8 cellular contexts compared by ENCODE assay signal in the genomic region with DNA sequence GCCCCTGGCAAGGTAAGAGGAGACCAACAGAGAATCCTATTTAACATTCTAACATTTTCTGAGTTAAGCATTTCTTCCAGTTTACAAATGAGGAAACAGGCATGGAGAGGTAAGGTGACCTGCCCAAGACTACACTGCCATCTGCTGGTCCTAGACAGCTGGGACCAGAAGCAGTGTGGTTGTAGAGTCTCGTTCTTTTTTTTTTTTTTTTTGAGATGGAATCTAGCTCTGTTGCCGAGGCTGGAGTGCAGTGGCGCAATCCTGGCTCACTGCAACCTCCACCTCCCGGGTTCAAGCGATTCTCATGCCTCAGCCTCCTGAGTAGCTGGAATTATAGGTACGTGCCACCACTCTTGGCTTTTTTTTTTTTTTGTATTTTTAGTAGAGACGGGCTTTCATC. TPM values are rescaled to one million over a fixed set of nuclear protein-coding genes. Genes with fewer than 3 reads are reported as not detected.
DNase-seq lines count a peak whose midpoint lies in the region; TF ChIP-seq lines count a peak whose summit lies in the region.
"Not testable (repeated sequence)": the region's sequence is repeated elsewhere in the genome, so short reads cannot be mapped to it uniquely, and the experiment has no call there.

No MANE protein-coding gene starts in this region.

- not testable (repeated sequence) for H3K27me3 ChIP-seq in H7 (ENCODE audit: control insufficient read depth, insufficient read depth, low read length)

- H3K9me3 ChIP-seq in SK-N-MC (ENCODE audit: low read depth, low read length) = not testable (repeated sequence)

- not testable (repeated sequence) for H3K9ac ChIP-seq in SK-N-MC (ENCODE audit: insufficient read length)

- not testable (repeated sequence) for H3K27ac ChIP-seq in SK-N-MC

- H3K4me3 ChIP-seq in H7 (ENCODE audit: insufficient read depth, low read depth, low read length); SK-N-MC; fibroblast of the aortic adventitia (ENCODE audit: low read depth, low read length): not testable (repeated sequence)

- H3K4me3 Mint-ChIP-seq in nephron = not testable (repeated sequence)

- peak overlapping the region in 2 of 3 experiments; percentile 39 to 45 for H3K27ac Mint-ChIP-seq in nephron

- H3K9me3 Mint-ChIP-seq in nephron = not testable (repeated sequence)

- H3K4me1 Mint-ChIP-seq in nephron = not testable (repeated sequence)

- DNase-seq in DMS 273 (lab: John Stamatoyannopoulos, UW; ENCODE audit: unreplicated experiment) (peak; percentile 84), H7 (peak; percentile 78), NCI-H146 treated with DMSO at 0.1 percent for 48 hours (lab: John Stamatoyannopoulos, UW; ENCODE audit: unreplicated experiment) (peak; percentile 40), SK-N-MC (ENCODE audit: low read depth, low spot score) (peak; percentile 35), fibroblast of the aortic adventitia (ENCODE audit: low read depth) (peak; percentile 90)
- peak; percentile 29 for DNase-seq in activated effector memory CD4-positive, alpha-beta T cell treated with Interleukin-2 at 50 U/mL for 16 hours
- peak; percentile 34 to 35 for DNase-seq in stimulated activated CD8-positive, alpha-beta memory T cell treated with anti-CD3 and anti-CD28 coated beads, Interleukin-7, amount 100 ng/mL, for 4 hours (ENCODE audit: low read depth in 2 of 2)

- not testable (repeated sequence) for H3K36me3 ChIP-seq in H7 (replicated peaks; ENCODE audit: control insufficient read depth, insufficient read depth, low read length); SK-N-MC (ENCODE audit: insufficient read depth, low read length)

- H3K36me3 Mint-ChIP-seq in nephron (ENCODE audit: low read depth) = not testable (repeated sequence)

- H3K27me3 Mint-ChIP-seq in nephron (ENCODE audit: low read depth) = not testable (repeated sequence)

- TF ChIP-seq CTCF in fibroblast of the aortic adventitia (IDR thresholded peaks at IDR 0.05; ENCODE audit: insufficient read depth, low read length) (peak; percentile 91), nephron (IDR thresholded peaks at IDR 0.05; ENCODE audit: unreplicated experiment in 3 of 3) (peak; percentile 62 to 72 (median 69))

RNA-seq across cellular contexts. Expression of a gene that starts 5.3 kb away (rescaled TPM):
- total RNA-seq in H7 (2014; rRNA removed; shearing (Covaris generic)) = 0.33 and 0.42 TPM in 2 replicates
- 0.09 TPM in 1 of 2 replicates, not detected in the other for total RNA-seq in fibroblast of the aortic adventitia (ENCODE audit: low replicate concordance)

RNA-seq across cellular contexts. Expression of a gene that starts 28.0 kb away (rescaled TPM):
- 132 and 162 TPM in 2 replicates for total RNA-seq in H7 (2014; rRNA removed; shearing (Covaris generic))
- total RNA-seq in fibroblast of the aortic adventitia (ENCODE audit: low replicate concordance) = 52.3 and 128 TPM in 2 replicates

RNA-seq across cellular contexts. Expression of a gene that starts 45.9 kb away (rescaled TPM):
- 26.7 and 29.0 TPM in 2 replicates for total RNA-seq in H7 (2014; rRNA removed; shearing (Covaris generic))
- total RNA-seq in fibroblast of the aortic adventitia (ENCODE audit: low replicate concordance) = 28.5 and 47.5 TPM in 2 replicates

Comparison
In these comparisons a context has a peak if more than half of its experiments do, and no peak if none do; other contexts are left out.
1. DNase-seq: peak in every context shown above with its lines; median percentile 90 in fibroblast of the aortic adventitia; 84 in DMS 273; 78 in H7; 40 in NCI-H146 treated with DMSO at 0.1 percent for 48 hours; 35 in SK-N-MC; 34 in stimulated activated CD8-positive, alpha-beta memory T cell treated with anti-CD3 and anti-CD28 coated beads, Interleukin-7, amount 100 ng/mL, for 4 hours; 29 in activated effector memory CD4-positive, alpha-beta T cell treated with Interleukin-2 at 50 U/mL for 16 hours.